Comparison of ENCODE assay signal across 12 cellular contexts in genomic region chr2:225270053-225270452, GRCh38.
"Had no signal": no experiment of that assay in that cellular context is flagged by ENCODE, and none has a peak within 500 bp of the region (broad histone marks: within the 10 kb centered on the region; RNA-seq: fewer than 3 reads in every experiment).

No MANE protein-coding gene starts in this region.

- ATAC-seq: natural killer cell treated with Interleukin-12 subunit alpha and Interleukin-12 subunit beta and Interleukin-15 and Interleukin-18, amount 100 ng/mL, for 72 hours had no signal

- DNase-seq: activated CD4-positive, CD25-positive, alpha-beta regulatory T cell treated with anti-CD3 and anti-CD28 coated beads, Interleukin-2, amount 50 U/mL, for 72 hours; cerebellar nuclear complex; effector CD8-positive, alpha-beta T cell; kidney; left lung; retina; stimulated activated CD4-positive, alpha-beta T cell treated with anti-CD3 and anti-CD28 coated beads, Interleukin-12 subunit alpha, Interleukin-12 subunit beta, amount 100 ng/mL, for 4 hours; stimulated activated CD4-positive, alpha-beta T cell treated with anti-CD3 and anti-CD28 coated beads, Interleukin-2, amount 100 ng/mL, for 24 hours had no signal

- H3K9me3 ChIP-seq: ascending aorta, breast epithelium, thoracic aorta had no signal

- H3K27me3 ChIP-seq: ascending aorta, breast epithelium, left lung had no signal

- H3K4me1 ChIP-seq: ascending aorta, breast epithelium, left lung had no signal

- H3K36me3 ChIP-seq: ascending aorta, breast epithelium, left lung, thoracic aorta had no signal

- H3K4me3 ChIP-seq: ascending aorta, breast epithelium, left lung, thoracic aorta had no signal

- H3K27ac ChIP-seq: ascending aorta, breast epithelium, left lung, thoracic aorta had no signal
